Comparison of ENCODE assay signal across 21 cellular contexts in genomic region chr7:155647734-155648133, GRCh38.
DNase-seq lines count a peak whose midpoint lies in the region; ATAC-seq and TF ChIP-seq lines count a peak whose summit lies in the region.
"Had no signal": no experiment of that assay in that cellular context is flagged by ENCODE, and none has a peak within 500 bp of the region (broad histone marks: within the 10 kb centered on the region; RNA-seq: fewer than 3 reads in every experiment).

No MANE protein-coding gene starts in this region.

- peaks cover 31% of the 10 kb centered on the region; the same call in 1 of the 2 replicates for H4K20me1 ChIP-seq in SU-DHL-6 (ENCODE audit: low read depth, low read length)

- peaks cover 85% of the 10 kb centered on the region for H3K4me1 Mint-ChIP-seq in stimulated activated naive CD8-positive, alpha-beta T cell treated with anti-CD3 and anti-CD28 coated beads, Interleukin-15, Interleukin-2, amounts not matched to agents 100 ng/mL and 50 ng/mL, for 24 hours (ENCODE audit: low read depth)
- peaks cover 81% of the 10 kb centered on the region for H3K4me1 Mint-ChIP-seq in stimulated activated naive CD8-positive, alpha-beta T cell treated with anti-CD3 and anti-CD28 coated beads, Interleukin-15, amount 100 ng/mL, for 72 hours
- H3K4me1 Mint-ChIP-seq in memory B cell, result peaks cover 46% of the 10 kb centered on the region

- TF ChIP-seq CTCF in SU-DHL-6 (IDR thresholded peaks at IDR 0.05; ENCODE audit: insufficient read depth, low read length, poor library complexity, severe bottlenecking), result no peak

- no peaks in the 10 kb centered on the region for H3K9me2 ChIP-seq in SU-DHL-6 (replicated peaks; ENCODE audit: insufficient read depth, low read length)

- H3K27me3 Mint-ChIP-seq in stimulated activated naive CD8-positive, alpha-beta T cell treated with anti-CD3 and anti-CD28 coated beads, Interleukin-15, Interleukin-2, amounts not matched to agents 100 ng/mL and 50 ng/mL, for 24 hours, result no peaks in the 10 kb centered on the region
- H3K27me3 Mint-ChIP-seq in stimulated activated naive CD8-positive, alpha-beta T cell treated with anti-CD3 and anti-CD28 coated beads, Interleukin-15, amount 100 ng/mL, for 72 hours, result no peaks in the 10 kb centered on the region
- H3K27me3 Mint-ChIP-seq in memory B cell, result no peaks in the 10 kb centered on the region

- H3K4me2 ChIP-seq in SU-DHL-6 (ENCODE audit: low read depth, low read length, poor library complexity, severe bottlenecking), result peak overlapping the region; percentile 88
- H3K4me2 ChIP-seq: A549 had no signal

- H3K9me3 ChIP-seq in SU-DHL-6 (ENCODE audit: insufficient read depth, low read length), result no peaks in the 10 kb centered on the region

- no peak overlapping the region for H3K27ac ChIP-seq in SU-DHL-6 (ENCODE audit: low read depth, low read length)
- H3K27ac ChIP-seq: A549, GM23248, PC-9, RWPE1 had no signal

- no peak overlapping the region for H3K27ac Mint-ChIP-seq in stimulated activated naive CD8-positive, alpha-beta T cell treated with anti-CD3 and anti-CD28 coated beads, Interleukin-15, Interleukin-2, amounts not matched to agents 100 ng/mL and 50 ng/mL, for 24 hours
- H3K27ac Mint-ChIP-seq in stimulated activated naive CD8-positive, alpha-beta T cell treated with anti-CD3 and anti-CD28 coated beads, Interleukin-15, amount 100 ng/mL, for 72 hours, result no peak overlapping the region
- peak overlapping the region; percentile 78 for H3K27ac Mint-ChIP-seq in memory B cell

- DNase-seq in stimulated activated naive CD8-positive, alpha-beta T cell treated with anti-CD3 and anti-CD28 coated beads, Interleukin-15, amount 100 ng/mL, for 72 hours, result no peak
- DNase-seq in memory B cell (ENCODE audit: low spot score in 2 of 2), result no peak
- DNase-seq in cerebellar nuclear complex (lab: John Stamatoyannopoulos, UW), result no peak
- DNase-seq: DMS79, GM23248, HCEC 1CT, Kasumi-1, NCI-H1417 treated with DMSO at 0.1 percent for 48 hours, NCI-H187 treated with DMSO at 0.1 percent for 48 hours, NCI-H2227 treated with DMSO at 0.1 percent for 48 hours, NCI-H524, NCI-H82, PC-9, SIG-M5 had no signal

- no peak overlapping the region for H2AFZ ChIP-seq in SU-DHL-6 (ENCODE audit: low read depth, low read length, severe bottlenecking)
- H2AFZ ChIP-seq: GM23248, PC-9 had no signal

- peak overlapping the region; percentile 3 for H3K4me3 Mint-ChIP-seq in stimulated activated naive CD8-positive, alpha-beta T cell treated with anti-CD3 and anti-CD28 coated beads, Interleukin-15, Interleukin-2, amounts not matched to agents 100 ng/mL and 50 ng/mL, for 24 hours
- H3K4me3 Mint-ChIP-seq in stimulated activated naive CD8-positive, alpha-beta T cell treated with anti-CD3 and anti-CD28 coated beads, Interleukin-15, amount 100 ng/mL, for 72 hours, result no peak overlapping the region
- no peak overlapping the region for H3K4me3 Mint-ChIP-seq in memory B cell

- no peaks in the 10 kb centered on the region for H3K27me3 ChIP-seq in SU-DHL-6 (ENCODE audit: low read length)

- H3F3A ChIP-seq in SU-DHL-6 (ENCODE audit: insufficient read depth), result no peaks in the 10 kb centered on the region; the same call in 1 of the 2 replicates

- H3K36me3 ChIP-seq in SU-DHL-6 (ENCODE audit: low read length), result peaks cover 39% of the 10 kb centered on the region

- no peak overlapping the region for H3K4me3 ChIP-seq in SU-DHL-6 (ENCODE audit: insufficient read depth, low read length, poor library complexity, severe bottlenecking)
- H3K4me3 ChIP-seq: A549, GM23248, PC-9 had no signal

- ATAC-seq in stimulated activated naive CD8-positive, alpha-beta T cell treated with anti-CD3 and anti-CD28 coated beads, Interleukin-15, amount 100 ng/mL, for 72 hours, result no peak
- ATAC-seq in memory B cell (ENCODE audit: low read depth) (no peak), GM21515 (IDR thresholded peaks at IDR 0.05; ENCODE audit: unreplicated experiment) (no peak), HG02884 (IDR thresholded peaks at IDR 0.05; ENCODE audit: unreplicated experiment) (no peak)
- ATAC-seq: A549, SK-N-SH treated with all-trans-retinoic acid at 6 μM for 48 hours had no signal

- H3K9me3 Mint-ChIP-seq in stimulated activated naive CD8-positive, alpha-beta T cell treated with anti-CD3 and anti-CD28 coated beads, Interleukin-15, Interleukin-2, amounts not matched to agents 100 ng/mL and 50 ng/mL, for 24 hours, result peaks cover 8% of the 10 kb centered on the region
- peaks cover 15 to 24% of the 10 kb centered on the region in 2 donors for H3K9me3 Mint-ChIP-seq in stimulated activated naive CD8-positive, alpha-beta T cell treated with anti-CD3 and anti-CD28 coated beads, Interleukin-15, amount 100 ng/mL, for 72 hours
- H3K9me3 Mint-ChIP-seq in memory B cell, result peaks cover 6% of the 10 kb centered on the region

- peaks cover 60% of the 10 kb centered on the region for H3K36me3 Mint-ChIP-seq in stimulated activated naive CD8-positive, alpha-beta T cell treated with anti-CD3 and anti-CD28 coated beads, Interleukin-15, Interleukin-2, amounts not matched to agents 100 ng/mL and 50 ng/mL, for 24 hours (ENCODE audit: low read depth)
- H3K36me3 Mint-ChIP-seq in memory B cell, result peaks cover 28% of the 10 kb centered on the region

- peaks cover 88% of the 10 kb centered on the region for H3K79me2 ChIP-seq in SU-DHL-6 (ENCODE audit: insufficient read depth, low read length)

- H3K9ac ChIP-seq in SU-DHL-6 (ENCODE audit: low read length), result no peak overlapping the region
- H3K9ac ChIP-seq: GM23248 had no signal
